8 cellular contexts compared by ENCODE assay signal in genomic region chr22:31829505-31829904, GRCh38.
DNase-seq lines count a peak whose midpoint lies in the region; ATAC-seq and TF ChIP-seq lines count a peak whose summit lies in the region.

No MANE protein-coding gene starts in this region.

- POLR2A ChIA-PET in PC-9 (lab: Charles Lee; ENCODE audit: unreplicated experiment) = interaction anchor here (0.6 to 1.1 kb wide), 3 partner anchors 33 to 414 kb away, joined by 3 to 6 read pairs (median 4); no protein-coding TSS in a partner anchor

- H3K79me2 ChIP-seq in PC-9 (ENCODE audit: low read depth) = no peaks in the 10 kb centered on the region

- TF ChIP-seq CTCF in GM13977 (IDR thresholded peaks at IDR 0.05; ENCODE audit: extremely low read depth, insufficient read depth, missing control alignments) = no peak
- no peak for TF ChIP-seq CTCF in PC-9 (conservative IDR thresholded peaks at IDR 0.05)
- TF ChIP-seq CTCF in psoas muscle (IDR thresholded peaks at IDR 0.05) = no peak
- no peak for TF ChIP-seq CTCF in transverse colon (IDR thresholded peaks at IDR 0.05)

- peaks cover 28% of the 10 kb centered on the region for H3F3A ChIP-seq in PC-9 (ENCODE audit: insufficient read depth, low read depth)

- peak; percentile 86 to 91 (median 88) for ATAC-seq in psoas muscle

- H3K36me3 ChIP-seq in PC-9 (ENCODE audit: low read depth) = 0 out of 2 replicates have a peak, but pooled peaks cover 11% of the 10 kb centered on the region
- peaks cover 3 to 53% of the 10 kb centered on the region in 2 donors for H3K36me3 ChIP-seq in psoas muscle (ENCODE audit: insufficient read depth in 1 of 2, low read depth in 1 of 2)
- peaks cover 0 to 18% (median 8%) of the 10 kb centered on the region in 4 donors for H3K36me3 ChIP-seq in transverse colon

- no peaks in the 10 kb centered on the region for H3K9me3 ChIP-seq in PC-9 (ENCODE audit: insufficient read depth, low read depth)
- H3K9me3 ChIP-seq in psoas muscle = no peaks in the 10 kb centered on the region
- H3K9me3 ChIP-seq in transverse colon = no peaks in the 10 kb centered on the region

- BruUV-seq in PC-9 (replicated peaks; lab: Mats Ljungman, UMichigan) = no TSS peak

- peak overlapping the region; percentile 92 for H3K27ac ChIP-seq in PC-9
- peak overlapping the region; percentile 78 for H3K27ac ChIP-seq in psoas muscle
- H3K27ac ChIP-seq in transverse colon = peak overlapping the region in 1 of 4 donors; percentile 38

- no peak for TF ChIP-seq POLR2A in transverse colon (IDR thresholded peaks at IDR 0.05)

- CTCF ChIA-PET in PC-9 (lab: Charles Lee) = no interaction called here

- H3K9me2 ChIP-seq in PC-9 (ENCODE audit: insufficient read depth) = no peaks in the 10 kb centered on the region

- H3K27me3 ChIP-seq in PC-9 (ENCODE audit: insufficient read depth, low read depth) (no peaks in the 10 kb centered on the region), psoas muscle (ENCODE audit: insufficient read depth in 3 of 3, low read length in 2 of 3) (no peaks in the 10 kb centered on the region), transverse colon (no peaks in the 10 kb centered on the region)

- H3K4me3 ChIP-seq in PC-9 (no peak overlapping the region), psoas muscle (no peak overlapping the region), transverse colon (no peak overlapping the region)

- no peaks in the 10 kb centered on the region for H4K20me1 ChIP-seq in PC-9 (ENCODE audit: insufficient read depth)

- WGBS in psoas muscle, 3 donors = 77 to 81% (median 79%) methylated on average over 1 of the region's 1 CpG
- 30 to 58% methylated on average over 1 of the region's 1 CpG for WGBS in transverse colon (ENCODE audit: low coverage in 1 of 2), 2 donors

- no peak overlapping the region for H2AFZ ChIP-seq in PC-9

- peaks cover 24% of the 10 kb centered on the region for H3K4me1 ChIP-seq in PC-9 (replicated peaks; ENCODE audit: insufficient read depth)
- H3K4me1 ChIP-seq in psoas muscle = peaks cover 12% of the 10 kb centered on the region
- H3K4me1 ChIP-seq in transverse colon = no peaks in the 10 kb centered on the region

- in situ Hi-C loops in GM13977 (cut with MboI; ENCODE audit: low pct_unique_long_range_greater_than_20kb, low sequenced_read_pairs, unreplicated experiment) = no loop called here
- in situ Hi-C loops in transverse colon (cut with MboI; ENCODE audit: low pct_ligation_motif_present in 1 of 4, low pct_unique_long_range_greater_than_20kb in 1 of 4, low sequenced_read_pairs in 3 of 4) = no loop called here

- intact Hi-C loops in PC-9 (cut with micrococcal nuclease; ENCODE audit: unreplicated experiment) (loop anchor here (2.0 to 5.0 kb wide), 2 partner anchors 29 to 77 kb away; partner anchors contain the start of genes DEPDC5 and PRR14L), psoas muscle (cut with DNase I) (no loop called here), transverse colon (cut with DNase I; ENCODE audit: low total_unique reads) (no loop called here)

- DNase-seq in GM13977 (ENCODE audit: low spot score) (peak; percentile 23), PC-9 (peak; percentile 72 to 94), astrocyte of the hippocampus (ENCODE audit: low read depth, low spot score) (peak; percentile 87), psoas muscle (peak in 1 of 2 donors; percentile 21), iPS-NIHi11 (ENCODE audit: low spot score) (no peak), NCI-H82 treated with DMSO at 0.1 percent for 48 hours (lab: John Stamatoyannopoulos, UW; ENCODE audit: unreplicated experiment) (no peak), transverse colon (no peak), NCI-H446 treated with DMSO at 0.1 percent for 48 hours (lab: John Stamatoyannopoulos, UW) (no peak)

- no peak for TF ChIP-seq EP300 in transverse colon (IDR thresholded peaks at IDR 0.05; ENCODE audit: low read depth)

- H3K4me2 ChIP-seq in PC-9 = peak overlapping the region; percentile 45

Comparison
In these comparisons a context has a peak if more than half of its experiments do, and no peak if none do; other contexts are left out.
1. DNase-seq: peak in GM13977 (single experiment), PC-9 (2 of 2) and astrocyte of the hippocampus (single experiment); none in iPS-NIHi11 (single experiment), NCI-H82 treated with DMSO at 0.1 percent for 48 hours (single experiment), transverse colon (single experiment) and NCI-H446 treated with DMSO at 0.1 percent for 48 hours (single experiment).